In the genomic region with DNA sequence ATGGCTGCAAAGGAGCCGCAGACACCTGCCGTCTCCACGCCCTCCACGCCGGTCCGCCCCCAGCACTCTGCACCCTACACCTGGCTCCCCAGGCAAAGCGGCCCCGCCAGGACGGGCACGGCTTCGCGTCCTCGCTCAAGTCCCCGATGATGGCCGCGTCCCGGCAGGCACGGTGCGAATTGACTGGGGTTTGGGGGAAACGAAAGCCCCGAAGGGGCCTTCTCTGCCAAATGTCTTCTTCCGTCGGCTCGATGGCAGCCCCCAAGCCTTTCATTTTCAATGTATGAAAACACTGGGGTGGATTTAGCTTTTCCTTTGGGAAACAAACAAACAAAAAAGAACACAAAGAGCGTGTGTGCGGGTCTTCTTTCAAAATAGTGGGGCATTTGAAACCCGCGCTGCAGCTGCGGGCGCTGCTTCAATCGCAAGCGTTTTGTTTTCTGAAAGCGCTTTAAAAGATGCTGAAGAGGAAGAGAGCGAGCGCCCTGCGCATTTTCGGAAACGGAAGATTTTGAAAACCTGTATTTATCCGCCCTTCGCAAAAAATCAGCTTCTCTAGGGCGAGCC, we compare ENCODE assay signal across 8 cellular contexts.
DNase-seq lines count a peak whose midpoint lies in the region; ATAC-seq and TF ChIP-seq lines count a peak whose summit lies in the region.

No MANE protein-coding gene starts in this region.

- H3K4me3 Mint-ChIP-seq in T-helper 1 cell treated with Interleukin-12 subunit alpha and Interleukin-12 subunit beta and Interleukin-4 antibody, amounts not matched to agents 30 μg/mL and 1 μg/mL, for 36 hours: peak overlapping the region; percentile 80
- peak overlapping the region; percentile 55 for H3K4me3 Mint-ChIP-seq in endodermal cell
- peak overlapping the region; percentile 84 to 94 (median 88) for H3K4me3 Mint-ChIP-seq in naive B cell

- no peaks in the 10 kb centered on the region for H3K9me3 Mint-ChIP-seq in T-helper 1 cell treated with Interleukin-12 subunit alpha and Interleukin-12 subunit beta and Interleukin-4 antibody, amounts not matched to agents 30 μg/mL and 1 μg/mL, for 36 hours
- H3K9me3 Mint-ChIP-seq in endodermal cell: no peaks in the 10 kb centered on the region
- H3K9me3 Mint-ChIP-seq in naive B cell: peaks cover 0 to 2% (median 0%) of the 10 kb centered on the region in 7 donors

- no peak for TF ChIP-seq CTCF in endodermal cell (conservative IDR thresholded peaks at IDR 0.05)

- peak; percentile 47 to 53 for ATAC-seq in naive B cell (ENCODE audit: low read depth in 2 of 2)
- no peak for ATAC-seq in aorta (ENCODE audit: low FRiP score)
- no peak for ATAC-seq in GM21723 (IDR thresholded peaks at IDR 0.05; ENCODE audit: unreplicated experiment)

- H3K9me3 ChIP-seq in endodermal cell (ENCODE audit: control insufficient read depth, low read length): no peaks in the 10 kb centered on the region
- H3K9me3 ChIP-seq in aorta (ENCODE audit: control insufficient read depth, low read length): peaks cover 2% of the 10 kb centered on the region

- no peaks in the 10 kb centered on the region for H3K36me3 Mint-ChIP-seq in T-helper 1 cell treated with Interleukin-12 subunit alpha and Interleukin-12 subunit beta and Interleukin-4 antibody, amounts not matched to agents 30 μg/mL and 1 μg/mL, for 36 hours (ENCODE audit: low read depth)
- no peaks in the 10 kb centered on the region for H3K36me3 Mint-ChIP-seq in endodermal cell (ENCODE audit: low read depth)
- H3K36me3 Mint-ChIP-seq in naive B cell: no peaks in the 10 kb centered on the region

- peaks cover 10% of the 10 kb centered on the region for H3K4me1 Mint-ChIP-seq in T-helper 1 cell treated with Interleukin-12 subunit alpha and Interleukin-12 subunit beta and Interleukin-4 antibody, amounts not matched to agents 30 μg/mL and 1 μg/mL, for 36 hours (ENCODE audit: low read depth)
- H3K4me1 Mint-ChIP-seq in endodermal cell: peaks cover 7% of the 10 kb centered on the region
- peaks cover 5 to 19% (median 12%) of the 10 kb centered on the region in 3 donors for H3K4me1 Mint-ChIP-seq in naive B cell

- DNase-seq in GM19240 (ENCODE audit: insufficient read length, low spot score) (peak; percentile 17), endodermal cell (peak; percentile 81), naive B cell (peak; percentile 2), aorta (peak in 1 of 2 donors; percentile 42), AML-193 (lab: John Stamatoyannopoulos, UW) (no peak), DMS 273 treated with DMSO at 0.1 percent for 48 hours (lab: John Stamatoyannopoulos, UW) (no peak)

- H3K4me1 ChIP-seq in endodermal cell (ENCODE audit: control insufficient read depth, insufficient read depth, low read length): no peaks in the 10 kb centered on the region
- H3K4me1 ChIP-seq in aorta (ENCODE audit: control insufficient read depth in 1 of 2, insufficient read depth in 2 of 2, low read length in 2 of 2): no peaks in the 10 kb centered on the region

- H3K4me3 ChIP-seq in endodermal cell (ENCODE audit: low read length) (peak overlapping the region; percentile 74), aorta (ENCODE audit: low read length in 2 of 2) (peak overlapping the region; percentile 11 to 50)

- 4 to 5% methylated on average over 21 to 41 of the region's 41 CpGs for WGBS in endodermal cell (ENCODE audit: insufficient coverage in 1 of 2, insufficient read length in 1 of 2), 2 experiments
- WGBS in aorta, 2 donors: 8 to 12% methylated on average over 41 of the region's 41 CpGs

- H3K27ac ChIP-seq in endodermal cell (ENCODE audit: low read depth, low read length): no peak overlapping the region
- no peak overlapping the region for H3K27ac ChIP-seq in aorta (ENCODE audit: low read depth in 1 of 2, low read length in 2 of 2)

- no peaks in the 10 kb centered on the region for H3K36me3 ChIP-seq in endodermal cell (ENCODE audit: control insufficient read depth, insufficient read depth, low read length)
- no peaks in the 10 kb centered on the region for H3K36me3 ChIP-seq in aorta (ENCODE audit: control insufficient read depth in 1 of 2, insufficient read depth in 2 of 2, low read length in 1 of 2)

- intact Hi-C loops in aorta (cut with DNase I): no loop called here

- H3K27ac Mint-ChIP-seq in T-helper 1 cell treated with Interleukin-12 subunit alpha and Interleukin-12 subunit beta and Interleukin-4 antibody, amounts not matched to agents 30 μg/mL and 1 μg/mL, for 36 hours: no peak overlapping the region
- H3K27ac Mint-ChIP-seq in endodermal cell (no peak overlapping the region), naive B cell (peak overlapping the region in 1 of 6 donors; percentile 67)

- peaks cover 66% of the 10 kb centered on the region for H3K27me3 ChIP-seq in endodermal cell (ENCODE audit: control insufficient read depth, insufficient read depth, low read length, poor library complexity, severe bottlenecking)
- no peaks in the 10 kb centered on the region for H3K27me3 ChIP-seq in aorta (ENCODE audit: control insufficient read depth in 1 of 2, insufficient read depth in 2 of 2, low read length in 1 of 2)

- H3K27me3 Mint-ChIP-seq in T-helper 1 cell treated with Interleukin-12 subunit alpha and Interleukin-12 subunit beta and Interleukin-4 antibody, amounts not matched to agents 30 μg/mL and 1 μg/mL, for 36 hours (ENCODE audit: low read depth): peaks cover 47% of the 10 kb centered on the region
- H3K27me3 Mint-ChIP-seq in endodermal cell (ENCODE audit: insufficient read depth) (peaks cover 70% of the 10 kb centered on the region), naive B cell (peaks cover 44 to 55% (median 50%) of the 10 kb centered on the region in 3 donors)

- no peak overlapping the region for H3K9ac ChIP-seq in endodermal cell (ENCODE audit: extremely low read depth, low read length, poor library complexity, severe bottlenecking)

Comparison
In these comparisons a context has a peak if more than half of its experiments do, and no peak if none do; other contexts are left out.
1. DNase-seq: peak in GM19240 (single experiment), endodermal cell (single experiment) and naive B cell (single experiment); none in AML-193 (0 of 2) and DMS 273 treated with DMSO at 0.1 percent for 48 hours (single experiment).
2. ATAC-seq: peak in naive B cell (2 of 2); none in aorta (single experiment) and GM21723 (single experiment).
3. Peak in every context shown above with its lines, with median percentiles within 50 percentile points of each other: H3K4me3 Mint-ChIP-seq.